In the genomic region with DNA sequence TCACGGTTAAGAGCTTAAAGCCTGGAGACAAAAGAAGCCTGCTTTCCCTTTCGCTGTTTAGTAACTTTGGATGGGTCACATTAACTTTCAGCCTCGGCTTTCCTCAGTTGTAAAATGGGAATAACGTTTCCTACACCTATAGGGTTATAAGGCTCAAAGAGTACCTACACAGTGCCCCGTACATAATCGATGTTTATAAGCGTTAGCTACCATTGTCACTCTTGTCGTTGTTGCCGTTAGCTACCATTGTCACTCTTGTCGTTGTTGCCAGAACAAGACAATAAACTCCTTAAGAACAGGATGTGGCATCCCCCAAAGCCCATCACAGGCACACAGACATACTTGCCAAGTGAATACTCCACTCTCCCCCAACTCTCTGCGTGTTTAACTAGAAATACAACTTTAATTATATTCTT, we compare ENCODE assay signal across 8 cellular contexts. TPM values are rescaled to one million over a fixed set of nuclear protein-coding genes. Genes with fewer than 3 reads are reported as not detected.
DNase-seq lines count a peak whose midpoint lies in the region; ATAC-seq, FAIRE-seq and TF ChIP-seq lines count a peak whose summit lies in the region.

No MANE protein-coding gene starts in this region.

- H3K9me3 Mint-ChIP-seq in naive B cell = no peaks in the 10 kb centered on the region

- no peaks in the 10 kb centered on the region for H3K36me3 ChIP-seq in bronchial epithelial cell (ENCODE audit: control insufficient read depth, insufficient read depth, low read length)

- H3K4me3 ChIP-seq in bronchial epithelial cell (ENCODE audit: low read depth, low read length) = peak overlapping the region; percentile 65

- H3K36me3 Mint-ChIP-seq in naive B cell = no peaks in the 10 kb centered on the region

- no peaks in the 10 kb centered on the region for H3K27me3 ChIP-seq in bronchial epithelial cell (ENCODE audit: control insufficient read depth, insufficient read depth, low read length)

- H3K4me1 Mint-ChIP-seq in naive B cell = peaks cover 16 to 25% (median 16%) of the 10 kb centered on the region in 3 donors

- FAIRE-seq in bronchial epithelial cell (lab: Jason Lieb, UNC) = no peak

- peak overlapping the region in 7 of 8 donors; percentile 74 to 94 (median 90) for H3K4me3 Mint-ChIP-seq in naive B cell

- ATAC-seq in naive B cell (ENCODE audit: low read depth in 2 of 2) (peak in 1 of 2 donors; percentile 18), HG02884 (IDR thresholded peaks at IDR 0.05; ENCODE audit: unreplicated experiment) (no peak), GM19351 (IDR thresholded peaks at IDR 0.05; ENCODE audit: unreplicated experiment) (no peak)

- H3K27ac Mint-ChIP-seq in naive B cell = peak overlapping the region in 5 of 6 donors; percentile 79 to 97 (median 95)

- no peak for TF ChIP-seq CTCF in bronchial epithelial cell (IDR thresholded peaks at IDR 0.05; ENCODE audit: insufficient read depth, low read length, severe bottlenecking)

- peak; percentile 32 for DNase-seq in DMS 273 (lab: John Stamatoyannopoulos, UW; ENCODE audit: unreplicated experiment)
- DNase-seq in DMS 273 treated with DMSO at 0.1 percent for 48 hours (lab: John Stamatoyannopoulos, UW) = no peak
- peak; percentile 30 for DNase-seq in NAMALWA (ENCODE audit: low spot score)
- DNase-seq in bronchial epithelial cell (ENCODE audit: low read depth) = no peak
- no peak for DNase-seq in naive B cell
- DNase-seq in mesenteric fat pad (ENCODE audit: low spot score) = no peak

- H3K27me3 Mint-ChIP-seq in naive B cell = no peaks in the 10 kb centered on the region

RNA-seq across cellular contexts. Expression of a gene that starts 0.9 kb away (rescaled TPM):
- total RNA-seq in bronchial epithelial cell (37.4 and 43.0 TPM in 2 replicates), mesenteric fat pad (18.1 TPM)
- 10 to 100 TPM in 4 of 6 donors, 1 to 10 TPM in 2; 2.0 to 16.7 (median 12.0) TPM for polyA plus RNA-seq in naive B cell (ENCODE audit: low read depth in 6 of 6)

Comparison
In these comparisons a context has a peak if more than half of its experiments do, and no peak if none do; other contexts are left out.
1. DNase-seq: peak in DMS 273 (single experiment) and NAMALWA (single experiment); none in DMS 273 treated with DMSO at 0.1 percent for 48 hours (single experiment), bronchial epithelial cell (single experiment), naive B cell (single experiment) and mesenteric fat pad (single experiment).